Comparison of ENCODE assay signal across 7 cellular contexts in the genomic region with DNA sequence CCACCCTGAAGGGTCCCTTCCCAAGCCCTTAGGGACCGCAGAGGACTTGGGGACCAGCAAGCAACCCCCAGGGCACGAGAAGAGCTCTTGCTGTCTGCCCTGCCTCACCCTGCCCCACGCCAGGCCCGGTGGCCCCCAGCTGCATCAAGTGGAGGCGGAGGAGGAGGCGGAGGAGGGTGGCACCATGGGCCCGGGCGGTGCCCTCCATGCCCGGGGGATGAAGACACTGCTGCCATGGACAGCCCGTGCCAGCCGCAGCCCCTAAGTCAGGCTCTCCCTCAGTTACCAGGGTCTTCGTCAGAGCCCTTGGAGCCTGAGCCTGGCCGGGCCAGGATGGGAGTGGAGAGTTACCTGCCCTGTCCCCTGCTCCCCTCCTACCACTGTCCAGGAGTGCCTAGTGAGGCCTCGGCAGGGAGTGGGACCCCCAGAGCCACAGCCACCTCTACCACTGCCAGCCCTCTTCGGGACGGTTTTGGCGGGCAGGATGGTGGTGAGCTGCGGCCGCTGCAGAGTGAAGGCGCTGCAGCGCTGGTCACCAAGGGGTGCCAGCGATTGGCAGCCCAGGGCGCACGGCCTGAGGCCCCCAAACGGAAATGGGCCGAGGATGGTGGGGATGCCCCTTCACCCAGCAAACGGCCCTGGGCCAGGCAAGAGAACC. TPM values are rescaled to one million over a fixed set of nuclear protein-coding genes. Genes with fewer than 3 reads are reported as not detected.
DNase-seq lines count a peak whose midpoint lies in the region; FAIRE-seq and TF ChIP-seq lines count a peak whose summit lies in the region.

No MANE protein-coding gene starts in this region.

- no peak for TF ChIP-seq CTCF in keratinocyte (optimal IDR thresholded peaks at IDR 0.05 in 1 of 3, IDR thresholded peaks at IDR 0.05 in 1 of 3, conservative IDR thresholded peaks at IDR 0.05 in 1 of 3; ENCODE audit: extremely low read depth in 1 of 3, insufficient read depth in 2 of 3, low read length in 3 of 3)

- H3K4me1 ChIP-seq in keratinocyte (ENCODE audit: control insufficient read depth, extremely low read depth, insufficient read depth, low read length) = peaks cover 50% of the 10 kb centered on the region
- peaks cover 37 to 67% (median 66%) of the 10 kb centered on the region in 5 donors for H3K4me1 ChIP-seq in subcutaneous abdominal adipose tissue (ENCODE audit: control insufficient read depth in 5 of 5, insufficient read depth in 5 of 5, low read length in 5 of 5)

- H3K27ac Mint-ChIP-seq in IgD-negative memory B cell = peak overlapping the region; percentile 83 to 95 (median 86)
- peak overlapping the region; percentile 90 for H3K27ac Mint-ChIP-seq in activated naive CD8-positive, alpha-beta T cell treated with anti-CD3 and anti-CD28 coated beads for 36 hours

- H3K4me1 Mint-ChIP-seq in IgD-negative memory B cell = peaks cover 28 to 61% (median 44%) of the 10 kb centered on the region in 3 donors
- peaks cover 72% of the 10 kb centered on the region for H3K4me1 Mint-ChIP-seq in activated naive CD8-positive, alpha-beta T cell treated with anti-CD3 and anti-CD28 coated beads for 36 hours

- peak overlapping the region; percentile 67 to 97 (median 67) for H3K4me3 ChIP-seq in keratinocyte (ENCODE audit: control insufficient read depth in 2 of 3, extremely low read depth in 1 of 3, insufficient read depth in 2 of 3, low read depth in 1 of 3, low read length in 3 of 3)
- peak overlapping the region; percentile 79 to 91 (median 83) for H3K4me3 ChIP-seq in subcutaneous abdominal adipose tissue (ENCODE audit: low read depth in 1 of 5, low read length in 5 of 5)

- H3K4me3 Mint-ChIP-seq in IgD-negative memory B cell = peak overlapping the region; percentile 88 to 97 (median 94)
- H3K4me3 Mint-ChIP-seq in activated naive CD8-positive, alpha-beta T cell treated with anti-CD3 and anti-CD28 coated beads for 36 hours = peak overlapping the region; percentile 99

- peaks cover 11% of the 10 kb centered on the region for H3K36me3 Mint-ChIP-seq in IgD-negative memory B cell
- H3K36me3 Mint-ChIP-seq in activated naive CD8-positive, alpha-beta T cell treated with anti-CD3 and anti-CD28 coated beads for 36 hours = peaks cover 41% of the 10 kb centered on the region

- no peak for FAIRE-seq in keratinocyte (lab: Jason Lieb, UNC)

- peaks cover 10% of the 10 kb centered on the region for H3K9me1 ChIP-seq in keratinocyte (ENCODE audit: control insufficient read depth, extremely low read depth, insufficient read depth, low read length)

- H3K27me3 ChIP-seq in keratinocyte (ENCODE audit: control insufficient read depth, extremely low read depth, insufficient read depth, low read length) (no peaks in the 10 kb centered on the region), subcutaneous abdominal adipose tissue (ENCODE audit: control insufficient read depth in 5 of 5, insufficient read depth in 4 of 5, low read length in 5 of 5) (no peaks in the 10 kb centered on the region)

- H3K9ac ChIP-seq in keratinocyte (ENCODE audit: control insufficient read depth, extremely low read depth, insufficient read depth, low read length) (peak overlapping the region; percentile 90), subcutaneous abdominal adipose tissue (ENCODE audit: low read length in 5 of 5) (peak overlapping the region in 4 of 5 donors; percentile 70 to 90 (median 80))

- H4K20me1 ChIP-seq in keratinocyte (ENCODE audit: control insufficient read depth, extremely low read depth, insufficient read depth, low read length) = peaks cover 36% of the 10 kb centered on the region

- H3K27ac ChIP-seq in keratinocyte (ENCODE audit: control insufficient read depth, insufficient read depth, low read length) (peak overlapping the region; percentile 78), subcutaneous abdominal adipose tissue (ENCODE audit: low read depth, low read length) (peak overlapping the region; percentile 79)

- H2AFZ ChIP-seq in keratinocyte (ENCODE audit: control insufficient read depth, low read length) = no peak overlapping the region

- no peak for DNase-seq in activated naive CD8-positive, alpha-beta T cell treated with anti-CD3 and anti-CD28 coated beads for 36 hours
- no peak for DNase-seq in keratinocyte (ENCODE audit: low read depth, low spot score)
- DNase-seq in NCI-H2227 (lab: John Stamatoyannopoulos, UW; ENCODE audit: unreplicated experiment) = no peak
- DNase-seq in RKO (ENCODE audit: low spot score) = no peak
- no peak for DNase-seq in NCI-H1092 (lab: John Stamatoyannopoulos, UW)

- H3K27me3 Mint-ChIP-seq in IgD-negative memory B cell = no peaks in the 10 kb centered on the region
- no peaks in the 10 kb centered on the region for H3K27me3 Mint-ChIP-seq in activated naive CD8-positive, alpha-beta T cell treated with anti-CD3 and anti-CD28 coated beads for 36 hours

- no peaks in the 10 kb centered on the region for H3K9me3 ChIP-seq in keratinocyte (ENCODE audit: control insufficient read depth, low read depth, low read length)
- no peaks in the 10 kb centered on the region for H3K9me3 ChIP-seq in subcutaneous abdominal adipose tissue (ENCODE audit: control insufficient read depth in 5 of 5, low read length in 5 of 5)

- peaks cover 60% of the 10 kb centered on the region for H3K79me2 ChIP-seq in keratinocyte (ENCODE audit: control insufficient read depth, insufficient read depth, low read length)

- H3K36me3 ChIP-seq in keratinocyte (ENCODE audit: control insufficient read depth in 2 of 2, extremely low read depth in 1 of 2, insufficient read depth in 2 of 2, low read length in 2 of 2) (peaks cover 28 to 44% of the 10 kb centered on the region in 2 experiments), subcutaneous abdominal adipose tissue (ENCODE audit: control insufficient read depth in 5 of 5, insufficient read depth in 5 of 5, low read length in 5 of 5) (peaks cover 0 to 35% (median 32%) of the 10 kb centered on the region in 5 donors)

- H3K4me2 ChIP-seq in keratinocyte (ENCODE audit: control insufficient read depth, extremely low read depth, insufficient read depth, low read depth, low read length) = peak overlapping the region; percentile 83

- dilution Hi-C loops in keratinocyte (cut with MboI; ENCODE audit: extremely low pct_ligation_motif_present, low sequenced_read_pairs) = no loop called here

- H3K9me3 Mint-ChIP-seq in IgD-negative memory B cell = no peaks in the 10 kb centered on the region
- H3K9me3 Mint-ChIP-seq in activated naive CD8-positive, alpha-beta T cell treated with anti-CD3 and anti-CD28 coated beads for 36 hours = no peaks in the 10 kb centered on the region

RNA-seq across cellular contexts. Expression of a gene that starts 1.5 kb away (rescaled TPM):
- polyA plus RNA-seq in IgD-negative memory B cell (181 TPM), keratinocyte (31.6 to 57.0 TPM (median 41.0 TPM) in 3 replicates)
- total RNA-seq in activated naive CD8-positive, alpha-beta T cell treated with anti-CD3 and anti-CD28 coated beads for 36 hours = 100 to 1,000 TPM in 1 of 2 experiments, 10 to 100 TPM in 1; 97.2 to 100 TPM
- 7.2 TPM for polyA plus RNA-seq in keratinocyte (2011; ENCODE audit: low read depth)
- 27.7 and 50.2 TPM in 2 replicates for polyA plus RNA-seq in keratinocyte (2011; cell fraction: cytosol; rRNA removed)
- 39.8 and 58.0 TPM in 2 replicates for polyA plus RNA-seq in keratinocyte (2011; cell fraction: nucleus; rRNA removed)
- polyA plus RNA-seq in keratinocyte (2012; ENCODE audit: low replicate concordance) = 27.9 and 71.5 TPM in 2 replicates
- polyA minus RNA-seq in keratinocyte = 40.5 to 110 TPM (median 61.5 TPM) in 3 replicates
- 56.8 TPM for polyA minus RNA-seq in keratinocyte (2011; cell fraction: cytosol; rRNA and poly(A)+ RNA removed)
- polyA minus RNA-seq in keratinocyte (2011; cell fraction: nucleus; rRNA and poly(A)+ RNA removed) = 23.4 and 25.2 TPM in 2 replicates

RNA-seq across cellular contexts. Expression of a gene that starts 22.4 kb away (rescaled TPM):
- 141 TPM for polyA plus RNA-seq in IgD-negative memory B cell
- total RNA-seq in activated naive CD8-positive, alpha-beta T cell treated with anti-CD3 and anti-CD28 coated beads for 36 hours = 10 to 100 TPM; 26.0 to 27.2 TPM
- polyA plus RNA-seq in keratinocyte = 13.2 to 17.1 TPM (median 15.0 TPM) in 3 replicates
- 3.4 TPM for polyA plus RNA-seq in keratinocyte (2011; ENCODE audit: low read depth)
- polyA plus RNA-seq in keratinocyte (2011; cell fraction: cytosol; rRNA removed) = 7.1 and 14.2 TPM in 2 replicates
- polyA plus RNA-seq in keratinocyte (2011; cell fraction: nucleus; rRNA removed) = 21.7 and 25.9 TPM in 2 replicates
- polyA plus RNA-seq in keratinocyte (2012; ENCODE audit: low replicate concordance) = 15.7 and 20.3 TPM in 2 replicates
- polyA minus RNA-seq in keratinocyte = 7.4 to 21.5 TPM (median 7.7 TPM) in 3 replicates
- polyA minus RNA-seq in keratinocyte (2011; cell fraction: cytosol; rRNA and poly(A)+ RNA removed) = 11.7 TPM
- 1.9 and 2.9 TPM in 2 replicates for polyA minus RNA-seq in keratinocyte (2011; cell fraction: nucleus; rRNA and poly(A)+ RNA removed)

RNA-seq across cellular contexts. Expression of a gene that starts 25.1 kb away (rescaled TPM):
- polyA plus RNA-seq in IgD-negative memory B cell (not detected), keratinocyte (3.4 to 7.4 TPM (median 5.5 TPM) in 3 replicates)
- total RNA-seq in activated naive CD8-positive, alpha-beta T cell treated with anti-CD3 and anti-CD28 coated beads for 36 hours = not detected
- polyA plus RNA-seq in keratinocyte (2011; ENCODE audit: low read depth) = not detected
- polyA plus RNA-seq in keratinocyte (2011; cell fraction: cytosol; rRNA removed) = 2.2 and 6.2 TPM in 2 replicates
- polyA plus RNA-seq in keratinocyte (2011; cell fraction: nucleus; rRNA removed) = 0.76 and 3.1 TPM in 2 replicates
- polyA plus RNA-seq in keratinocyte (2012; ENCODE audit: low replicate concordance) = 2.2 and 15.4 TPM in 2 replicates
- polyA minus RNA-seq in keratinocyte = 2.4 to 8.9 TPM (median 5.7 TPM) in 3 replicates
- polyA minus RNA-seq in keratinocyte (2011; cell fraction: cytosol; rRNA and poly(A)+ RNA removed) = not detected
- polyA minus RNA-seq in keratinocyte (2011; cell fraction: nucleus; rRNA and poly(A)+ RNA removed) = 3.2 TPM in 1 of 2 replicates, not detected in the other

RNA-seq across cellular contexts. Expression of a gene that starts 49.5 kb away (rescaled TPM):
- polyA plus RNA-seq in IgD-negative memory B cell (96.4 TPM), keratinocyte (54.5 to 129 TPM (median 93.4 TPM) in 3 replicates)
- 100 to 1,000 TPM; 237 to 252 TPM for total RNA-seq in activated naive CD8-positive, alpha-beta T cell treated with anti-CD3 and anti-CD28 coated beads for 36 hours
- 9.3 TPM for polyA plus RNA-seq in keratinocyte (2011; ENCODE audit: low read depth)
- polyA plus RNA-seq in keratinocyte (2011; cell fraction: cytosol; rRNA removed) = 83.2 and 87.4 TPM in 2 replicates
- 62.4 and 70.6 TPM in 2 replicates for polyA plus RNA-seq in keratinocyte (2011; cell fraction: nucleus; rRNA removed)
- polyA plus RNA-seq in keratinocyte (2012; ENCODE audit: low replicate concordance) = 33.5 and 73.1 TPM in 2 replicates
- 94.9 to 233 TPM (median 101 TPM) in 3 replicates for polyA minus RNA-seq in keratinocyte
- polyA minus RNA-seq in keratinocyte (2011; cell fraction: cytosol; rRNA and poly(A)+ RNA removed) = 82.5 TPM
- polyA minus RNA-seq in keratinocyte (2011; cell fraction: nucleus; rRNA and poly(A)+ RNA removed) = 42.8 and 63.6 TPM in 2 replicates

RNA-seq across cellular contexts. Expression of a gene that starts 49.8 kb away (rescaled TPM):
- polyA plus RNA-seq in IgD-negative memory B cell = not detected
- total RNA-seq in activated naive CD8-positive, alpha-beta T cell treated with anti-CD3 and anti-CD28 coated beads for 36 hours = under 1 TPM in 1 of 2 experiments, not detected in 1; 0.27 TPM
- polyA plus RNA-seq in keratinocyte = not detected in 3 replicates
- not detected for polyA plus RNA-seq in keratinocyte (2011; ENCODE audit: low read depth)
- not detected in 2 replicates for polyA plus RNA-seq in keratinocyte (2011; cell fraction: cytosol; rRNA removed)
- not detected in 2 replicates for polyA plus RNA-seq in keratinocyte (2011; cell fraction: nucleus; rRNA removed)
- polyA plus RNA-seq in keratinocyte (2012; ENCODE audit: low replicate concordance) = not detected in 2 replicates
- not detected in 3 replicates for polyA minus RNA-seq in keratinocyte
- polyA minus RNA-seq in keratinocyte (2011; cell fraction: cytosol; rRNA and poly(A)+ RNA removed) = not detected
- not detected in 2 replicates for polyA minus RNA-seq in keratinocyte (2011; cell fraction: nucleus; rRNA and poly(A)+ RNA removed)
